Comparison of ENCODE assay signal across 8 cellular contexts in genomic region chr19:40474737-40475136, GRCh38.
"Had no signal": no experiment of that assay in that cellular context is flagged by ENCODE, and none has a peak within 500 bp of the region (broad histone marks: within the 10 kb centered on the region; RNA-seq: fewer than 3 reads in every experiment).

No MANE protein-coding gene starts in this region.

- FAIRE-seq: G401.6, GM12878, GM12891, GM12892, GM18507, GM19239 had no signal

- H3K4me3 ChIP-seq: GM12878 had no signal

- DNase-seq: GDM1, GF-D8 had no signal

- ATAC-seq: GM12878 had no signal
